In genomic region chr11:65131895-65132237, GRCh38 we compare ENCODE assay signal across 10 cellular contexts. TPM values are rescaled to one million over a fixed set of nuclear protein-coding genes. Genes with fewer than 3 reads are reported as not detected.
DNase-seq lines count a peak whose midpoint lies in the region; ATAC-seq and TF ChIP-seq lines count a peak whose summit lies in the region.
"Had no signal": no experiment of that assay in that cellular context is flagged by ENCODE, and none has a peak within 500 bp of the region (broad histone marks: within the 10 kb centered on the region; RNA-seq: fewer than 3 reads in every experiment).

No MANE protein-coding gene starts in this region.

- no peak overlapping the region for H3K27ac Mint-ChIP-seq in activated CD4-positive, alpha-beta T cell treated with anti-CD3 and anti-CD28 coated beads, Interleukin-2, amount 10 ng/mL, durations not matched to agents 24 days and 14 days
- H3K27ac Mint-ChIP-seq in neural progenitor cell = no peak overlapping the region

- no peaks in the 10 kb centered on the region for H3K9me2 ChIP-seq in SU-DHL-6 (replicated peaks; ENCODE audit: insufficient read depth, low read length)

- TF ChIP-seq CTCF in SU-DHL-6 (IDR thresholded peaks at IDR 0.05; ENCODE audit: insufficient read depth, low read length, poor library complexity, severe bottlenecking) (no peak), neural progenitor cell (IDR thresholded peaks at IDR 0.05) (no peak)

- H3K27ac ChIP-seq in SU-DHL-6 (ENCODE audit: low read depth, low read length) (peak overlapping the region; percentile 100), neural progenitor cell (no peak overlapping the region)

- H3K36me3 ChIP-seq in SU-DHL-6 (ENCODE audit: low read length) (peaks cover 22% of the 10 kb centered on the region; the same call in 1 of the 2 replicates), neural progenitor cell (no peaks in the 10 kb centered on the region)

- DNase-seq in activated CD4-positive, alpha-beta T cell treated with anti-CD3 and anti-CD28 coated beads, Interleukin-2, amount 10 ng/mL, durations not matched to agents 24 days and 14 days = no peak
- no peak for DNase-seq in activated CD4-positive, alpha-beta T cell treated with anti-CD3 and anti-CD28 coated beads for 1 hour
- DNase-seq in neural progenitor cell (ENCODE audit: low spot score) (no peak), AG08396 (ENCODE audit: low spot score) (no peak)
- DNase-seq: NCI-H524 treated with DMSO at 0.1 percent for 48 hours; stimulated activated CD4-positive, alpha-beta T cell treated with anti-CD3 and anti-CD28 coated beads, Interleukin-15, amount 100 ng/mL, for 24 hours; T-helper 2 cell had no signal

- H3K27me3 Mint-ChIP-seq in activated CD4-positive, alpha-beta T cell treated with anti-CD3 and anti-CD28 coated beads, Interleukin-2, amount 10 ng/mL, durations not matched to agents 24 days and 14 days = no peaks in the 10 kb centered on the region
- H3K27me3 Mint-ChIP-seq in neural progenitor cell (ENCODE audit: insufficient read depth, low read depth) = peaks cover 6% of the 10 kb centered on the region

- peak overlapping the region; percentile 12 for H3K4me3 Mint-ChIP-seq in activated CD4-positive, alpha-beta T cell treated with anti-CD3 and anti-CD28 coated beads, Interleukin-2, amount 10 ng/mL, durations not matched to agents 24 days and 14 days
- H3K4me3 Mint-ChIP-seq in neural progenitor cell = peak overlapping the region; percentile 98

- no peak for ATAC-seq in HG03460 (IDR thresholded peaks at IDR 0.05; ENCODE audit: unreplicated experiment)
- ATAC-seq: K562 had no signal

- H3K9me3 ChIP-seq in SU-DHL-6 (ENCODE audit: insufficient read depth, low read length) (no peaks in the 10 kb centered on the region), neural progenitor cell (ENCODE audit: low read depth) (no peaks in the 10 kb centered on the region)

- H3K4me1 ChIP-seq in neural progenitor cell = peaks cover 8% of the 10 kb centered on the region

- H2AFZ ChIP-seq in SU-DHL-6 (ENCODE audit: low read depth, low read length, severe bottlenecking) (no peak overlapping the region), neural progenitor cell (replicated peaks) (no peak overlapping the region)

- peaks cover 31% of the 10 kb centered on the region for H3K4me1 Mint-ChIP-seq in activated CD4-positive, alpha-beta T cell treated with anti-CD3 and anti-CD28 coated beads, Interleukin-2, amount 10 ng/mL, durations not matched to agents 24 days and 14 days
- H3K4me1 Mint-ChIP-seq in neural progenitor cell = peaks cover 21% of the 10 kb centered on the region

- H3K79me2 ChIP-seq in SU-DHL-6 (ENCODE audit: insufficient read depth, low read length) (peaks cover 25% of the 10 kb centered on the region), neural progenitor cell (ENCODE audit: low read depth) (peaks cover 21% of the 10 kb centered on the region)

- H3K9me3 Mint-ChIP-seq in activated CD4-positive, alpha-beta T cell treated with anti-CD3 and anti-CD28 coated beads, Interleukin-2, amount 10 ng/mL, durations not matched to agents 24 days and 14 days = no peaks in the 10 kb centered on the region
- H3K9me3 Mint-ChIP-seq in neural progenitor cell = no peaks in the 10 kb centered on the region

- H3K36me3 Mint-ChIP-seq in activated CD4-positive, alpha-beta T cell treated with anti-CD3 and anti-CD28 coated beads, Interleukin-2, amount 10 ng/mL, durations not matched to agents 24 days and 14 days (ENCODE audit: low read depth) = peaks cover 33% of the 10 kb centered on the region
- no peaks in the 10 kb centered on the region for H3K36me3 Mint-ChIP-seq in neural progenitor cell

- H4K20me1 ChIP-seq in SU-DHL-6 (ENCODE audit: low read depth, low read length) (no peaks in the 10 kb centered on the region), neural progenitor cell (ENCODE audit: low read depth) (peaks cover 11% of the 10 kb centered on the region)

- H3K9ac ChIP-seq in SU-DHL-6 (ENCODE audit: low read length) (peak overlapping the region; percentile 97), neural progenitor cell (no peak overlapping the region)

- peak overlapping the region; percentile 48 for H3K4me3 ChIP-seq in SU-DHL-6 (ENCODE audit: insufficient read depth, low read length, poor library complexity, severe bottlenecking)
- no peak overlapping the region for H3K4me3 ChIP-seq in neural progenitor cell

- H3K27me3 ChIP-seq in SU-DHL-6 (ENCODE audit: low read length) = no peaks in the 10 kb centered on the region
- H3K27me3 ChIP-seq in neural progenitor cell = no peaks in the 10 kb centered on the region

- H3F3A ChIP-seq in SU-DHL-6 (ENCODE audit: insufficient read depth) = peaks cover 54% of the 10 kb centered on the region
- H3F3A ChIP-seq in neural progenitor cell (ENCODE audit: low read depth) = peaks cover 17% of the 10 kb centered on the region

- intact Hi-C loops in activated CD4-positive, alpha-beta T cell treated with anti-CD3 and anti-CD28 coated beads, Interleukin-2, amount 10 ng/mL, durations not matched to agents 24 days and 14 days (cut with micrococcal nuclease) = no loop called here

- H3K4me2 ChIP-seq in SU-DHL-6 (ENCODE audit: low read depth, low read length, poor library complexity, severe bottlenecking) = peak overlapping the region; percentile 99
- no peak overlapping the region for H3K4me2 ChIP-seq in neural progenitor cell

RNA-seq across cellular contexts. Expression of gene SYVN1, which starts 2.5 kb away (rescaled TPM):
- total RNA-seq in activated CD4-positive, alpha-beta T cell treated with anti-CD3 and anti-CD28 coated beads, Interleukin-2, amount 10 ng/mL, durations not matched to agents 24 days and 14 days = 36.9 and 39.0 TPM in 2 replicates
- total RNA-seq in neural progenitor cell (ENCODE audit: low replicate concordance) = 7.2 and 12.0 TPM in 2 replicates

RNA-seq across cellular contexts. Expression of gene MRPL49, which starts 9.7 kb away (rescaled TPM):
- total RNA-seq in activated CD4-positive, alpha-beta T cell treated with anti-CD3 and anti-CD28 coated beads, Interleukin-2, amount 10 ng/mL, durations not matched to agents 24 days and 14 days = 78.1 and 81.4 TPM in 2 replicates
- 38.3 and 57.5 TPM in 2 replicates for total RNA-seq in neural progenitor cell (ENCODE audit: low replicate concordance)

RNA-seq across cellular contexts. Expression of gene FAU, which starts 9.9 kb away (rescaled TPM):
- total RNA-seq in activated CD4-positive, alpha-beta T cell treated with anti-CD3 and anti-CD28 coated beads, Interleukin-2, amount 10 ng/mL, durations not matched to agents 24 days and 14 days = 1,048 and 1,049 TPM in 2 replicates
- 227 and 288 TPM in 2 replicates for total RNA-seq in neural progenitor cell (ENCODE audit: low replicate concordance)

RNA-seq across cellular contexts. Expression of gene ZNHIT2, which starts 14.4 kb away (rescaled TPM):
- 17.1 and 18.1 TPM in 2 replicates for total RNA-seq in activated CD4-positive, alpha-beta T cell treated with anti-CD3 and anti-CD28 coated beads, Interleukin-2, amount 10 ng/mL, durations not matched to agents 24 days and 14 days
- 1.5 and 8.1 TPM in 2 replicates for total RNA-seq in neural progenitor cell (ENCODE audit: low replicate concordance)

RNA-seq across cellular contexts. Expression of gene TM7SF2, which starts 20.2 kb away (rescaled TPM):
- 28.2 and 28.9 TPM in 2 replicates for total RNA-seq in activated CD4-positive, alpha-beta T cell treated with anti-CD3 and anti-CD28 coated beads, Interleukin-2, amount 10 ng/mL, durations not matched to agents 24 days and 14 days
- 36.1 and 109 TPM in 2 replicates for total RNA-seq in neural progenitor cell (ENCODE audit: low replicate concordance)
